ENCODE assay signal across 8 cellular contexts in genomic region chr17:75633484-75634375, GRCh38. TPM values are rescaled to one million over a fixed set of nuclear protein-coding genes. Genes with fewer than 3 reads are reported as not detected.
DNase-seq lines count a peak whose midpoint lies in the region; ATAC-seq and TF ChIP-seq lines count a peak whose summit lies in the region.

No MANE protein-coding gene starts in this region.

- H3K36me3 Mint-ChIP-seq in MCF 10A (ENCODE audit: insufficient read depth, unreplicated experiment): peaks cover 19% of the 10 kb centered on the region

- no peaks in the 10 kb centered on the region for H3K36me3 ChIP-seq in gastrocnemius medialis

- intact Hi-C loops in MCF 10A (cut with micrococcal nuclease): loop anchor here (1.0 to 10.0 kb wide), 2 partner anchors 115 to 209 kb away; no protein-coding TSS in a partner anchor
- intact Hi-C loops in gastrocnemius medialis (cut with DNase I; ENCODE audit: low total_unique reads): loop anchor here (1.0 to 10.0 kb wide), 3 partner anchors 33 to 117 kb away; partner anchors contain the start of genes RECQL5 and SAP30BP

- POLR2A ChIA-PET in MCF 10A (lab: Yijun Ruan, JAX): interaction anchor here (0.6 to 2.7 kb wide), 16 partner anchors 8 to 244 kb away, joined by 3 to 15 read pairs (median 4); partner anchors contain the start of genes GALK1, ITGB4, RECQL5 and SAP30BP

- CTCF ChIA-PET in MCF 10A (lab: Yijun Ruan, JAX): interaction anchor here (0.6 to 3.9 kb wide), 55 partner anchors 8 to 621 kb away, joined by 3 to 75 read pairs (median 4); partner anchors contain the start of genes GALK1, ITGB4 and TSEN54

- peak overlapping the region; percentile 19 for H3K4me3 Mint-ChIP-seq in MCF 10A (ENCODE audit: unreplicated experiment)

- H3K4me3 ChIP-seq in GM12864 (ENCODE audit: low read depth, low read length): no peak overlapping the region
- peak overlapping the region in 3 of 4 donors; percentile 4 to 35 (median 12) for H3K4me3 ChIP-seq in gastrocnemius medialis

- peak overlapping the region; percentile 55 for H3K27ac Mint-ChIP-seq in MCF 10A (ENCODE audit: low read depth, unreplicated experiment)

- H3K9me3 Mint-ChIP-seq in MCF 10A (ENCODE audit: unreplicated experiment): no peaks in the 10 kb centered on the region

- H3K9me3 ChIP-seq in gastrocnemius medialis: no peaks in the 10 kb centered on the region

- BruUV-seq in MCF 10A (replicated peaks; lab: Mats Ljungman, UMichigan): no TSS peak

- H3K27me3 Mint-ChIP-seq in MCF 10A (ENCODE audit: insufficient read depth, unreplicated experiment): no peaks in the 10 kb centered on the region

- DNase-seq in GM12864 (ENCODE audit: low read depth) (peak; percentile 19), NCI-H146 treated with DMSO at 0.1 percent for 48 hours (lab: John Stamatoyannopoulos, UW; ENCODE audit: unreplicated experiment) (peak; percentile 85), T-helper 2 cell (peak in 3 of 5 experiments; percentile 23 to 55 (median 23)), MCF 10A (ENCODE audit: unreplicated experiment) (peak; percentile 91), iPS DF 19.7 (ENCODE audit: low read depth, low spot score) (peak; percentile 81), gastrocnemius medialis (peak; percentile 87 to 94)

- TF ChIP-seq POLR2A in gastrocnemius medialis (IDR thresholded peaks at IDR 0.05): no peak

- peak overlapping the region; percentile 70 to 84 (median 76) for H3K27ac ChIP-seq in gastrocnemius medialis

- TF ChIP-seq CTCF in GM12864 (IDR thresholded peaks at IDR 0.05; ENCODE audit: low read depth, low read length, missing control alignments) (peak; percentile 72), MCF 10A (IDR thresholded peaks at IDR 0.05; ENCODE audit: unreplicated experiment) (peak; percentile 46), gastrocnemius medialis (IDR thresholded peaks at IDR 0.05 in 4 of 5, conservative IDR thresholded peaks at IDR 0.05 in 1 of 5) (peak in 4 of 5 experiments; percentile 45 to 68 (median 54))

- ATAC-seq in gastrocnemius medialis: peak; percentile 90 to 93
- ATAC-seq in GM21619 (IDR thresholded peaks at IDR 0.05; ENCODE audit: unreplicated experiment): no peak
- no peak for ATAC-seq in HG03139 (IDR thresholded peaks at IDR 0.05; ENCODE audit: unreplicated experiment)

- H3K4me1 ChIP-seq in gastrocnemius medialis: peaks cover 38 to 39% of the 10 kb centered on the region in 2 donors

- in situ Hi-C loops in gastrocnemius medialis (cut with MboI; ENCODE audit: low sequenced_read_pairs in 4 of 4): loop anchor here in 1 of 4 donors (10.0 kb wide), 1 partner anchor 111 kb away; no protein-coding TSS in a partner anchor

- peaks cover 10% of the 10 kb centered on the region for H3K4me1 Mint-ChIP-seq in MCF 10A (ENCODE audit: insufficient read depth, unreplicated experiment)

- H3K27me3 ChIP-seq in gastrocnemius medialis: no peaks in the 10 kb centered on the region

RNA-seq across cellular contexts. Expression of gene SMIM5, which starts 0.5 kb away (rescaled TPM):
- total RNA-seq in MCF 10A (2022): 0.09 TPM in 1 of 2 replicates, not detected in the other
- under 1 TPM in 1 of 4 donors, not detected in 3; 0.22 TPM for total RNA-seq in gastrocnemius medialis

RNA-seq across cellular contexts. Expression of gene RECQL5, which starts 33.2 kb away (rescaled TPM):
- total RNA-seq in MCF 10A (2022) (36.3 and 47.9 TPM in 2 replicates), gastrocnemius medialis (10 to 100 TPM in 1 of 4 donors, 1 to 10 TPM in 3; 5.3 to 17.5 (median 7.4) TPM)

RNA-seq across cellular contexts. Expression of gene SAP30BP, which starts 33.4 kb away (rescaled TPM):
- 108 and 123 TPM in 2 replicates for total RNA-seq in MCF 10A (2022)
- total RNA-seq in gastrocnemius medialis: 10 to 100 TPM; 42.0 to 64.0 (median 50.1) TPM

RNA-seq across cellular contexts. Expression of gene MYO15B, which starts 46.1 kb away (rescaled TPM):
- total RNA-seq in MCF 10A (2022) (10.9 and 16.9 TPM in 2 replicates), gastrocnemius medialis (10 to 100 TPM in 2 of 4 donors, 1 to 10 TPM in 2; 4.5 to 34.6 (median 14.3) TPM)

Comparison
In these comparisons a context has a peak if more than half of its experiments do, and no peak if none do; other contexts are left out.
1. DNase-seq: peak in every context shown above with its lines; median percentile 91 in MCF 10A; 90 in gastrocnemius medialis; 85 in NCI-H146 treated with DMSO at 0.1 percent for 48 hours; 81 in iPS DF 19.7; 23 in T-helper 2 cell; 19 in GM12864.
2. ATAC-seq: peak in gastrocnemius medialis (2 of 2); none in GM21619 (single experiment) and HG03139 (single experiment).
3. Peak in every context shown above with its lines, with median percentiles within 50 percentile points of each other: CTCF ChIP-seq.